In genomic region chr11:26121466-26121865, GRCh38 we compare ENCODE assay signal across 5 cellular contexts.
"Had no signal": no experiment of that assay in that cellular context is flagged by ENCODE, and none has a peak within 500 bp of the region (broad histone marks: within the 10 kb centered on the region; RNA-seq: fewer than 3 reads in every experiment).

No MANE protein-coding gene starts in this region.

- H2AFZ ChIP-seq: GM23338 had no signal

- ATAC-seq: GM23338, K562 had no signal

- H3K4me3 ChIP-seq: GM23338, K562 had no signal

- DNase-seq: H9, HCEC 1CT, IMR-90 had no signal

- H3K4me2 ChIP-seq: GM23338 had no signal
